13 cellular contexts compared by ENCODE assay signal in the genomic region with DNA sequence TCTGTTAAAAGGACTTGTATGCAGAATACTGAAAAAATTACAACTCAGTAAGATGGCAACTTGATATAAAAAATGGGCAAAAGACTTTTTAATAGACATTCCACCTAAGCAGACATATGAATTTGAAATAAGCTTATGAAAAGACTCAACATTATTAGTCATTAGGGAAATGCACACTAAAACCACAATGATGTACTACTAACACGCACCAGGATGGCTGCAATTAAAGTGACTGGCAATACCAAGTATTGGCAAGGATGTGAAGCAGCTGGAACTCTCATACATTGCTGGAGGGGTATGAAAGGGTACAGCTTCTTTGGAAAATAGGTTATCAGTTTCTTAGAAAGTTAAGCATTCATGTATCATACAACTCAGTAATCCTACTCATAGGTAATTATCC. TPM values are rescaled to one million over a fixed set of nuclear protein-coding genes. Genes with fewer than 3 reads are reported as not detected.
A peak's percentile ranks its signal among the peaks of the same experiment; 100 is the strongest.
DNase-seq lines count a peak whose midpoint lies in the region; ATAC-seq and TF ChIP-seq lines count a peak whose summit lies in the region.
"Had no signal": no experiment of that assay in that cellular context is flagged by ENCODE, and none has a peak within 500 bp of the region (broad histone marks: within the 10 kb centered on the region; RNA-seq: fewer than 3 reads in every experiment).

No MANE protein-coding gene starts in this region.

- ATAC-seq in stimulated activated effector memory CD8-positive, alpha-beta T cell treated with anti-CD3 and anti-CD28 coated beads, Interleukin-12 subunit alpha, Interleukin-12 subunit beta, amount 100 ng/mL, for 72 hours: peak; percentile 79

- TF ChIP-seq CTCF in chondrocyte (IDR thresholded peaks at IDR 0.05): no peak

- no peaks in the 10 kb centered on the region for H3K9me3 Mint-ChIP-seq in activated T-cell treated with anti-CD3 and anti-CD28 coated beads, Interleukin-2, amount 50 U/mL, for 24 hours
- H3K9me3 Mint-ChIP-seq in chondrocyte (ENCODE audit: low read depth): peaks cover 6% of the 10 kb centered on the region
- no peaks in the 10 kb centered on the region for H3K9me3 Mint-ChIP-seq in stimulated activated effector memory CD8-positive, alpha-beta T cell treated with anti-CD3 and anti-CD28 coated beads, Interleukin-12 subunit alpha, Interleukin-12 subunit beta, amount 100 ng/mL, for 72 hours

- H3K4me1 Mint-ChIP-seq in activated T-cell treated with anti-CD3 and anti-CD28 coated beads, Interleukin-2, amount 50 U/mL, for 24 hours (ENCODE audit: low read depth): peaks cover 45% of the 10 kb centered on the region
- H3K4me1 Mint-ChIP-seq in chondrocyte (ENCODE audit: low read depth): peaks cover 25% of the 10 kb centered on the region
- H3K4me1 Mint-ChIP-seq in stimulated activated effector memory CD8-positive, alpha-beta T cell treated with anti-CD3 and anti-CD28 coated beads, Interleukin-12 subunit alpha, Interleukin-12 subunit beta, amount 100 ng/mL, for 72 hours: peaks cover 40% of the 10 kb centered on the region

- peaks cover 17% of the 10 kb centered on the region for H3K36me3 Mint-ChIP-seq in activated T-cell treated with anti-CD3 and anti-CD28 coated beads, Interleukin-2, amount 50 U/mL, for 24 hours (ENCODE audit: low read depth)
- H3K36me3 Mint-ChIP-seq in chondrocyte (ENCODE audit: low read depth): peaks cover under 1% of the 10 kb centered on the region
- H3K36me3 Mint-ChIP-seq in stimulated activated effector memory CD8-positive, alpha-beta T cell treated with anti-CD3 and anti-CD28 coated beads, Interleukin-12 subunit alpha, Interleukin-12 subunit beta, amount 100 ng/mL, for 72 hours: peaks cover 61% of the 10 kb centered on the region

- H3K27me3 Mint-ChIP-seq in activated T-cell treated with anti-CD3 and anti-CD28 coated beads, Interleukin-2, amount 50 U/mL, for 24 hours: no peaks in the 10 kb centered on the region
- H3K27me3 Mint-ChIP-seq in chondrocyte (ENCODE audit: low read depth): no peaks in the 10 kb centered on the region

- peak overlapping the region; percentile 15 for H3K4me3 Mint-ChIP-seq in activated T-cell treated with anti-CD3 and anti-CD28 coated beads, Interleukin-2, amount 50 U/mL, for 24 hours
- no peak overlapping the region for H3K4me3 Mint-ChIP-seq in chondrocyte (ENCODE audit: unreplicated experiment)
- H3K4me3 Mint-ChIP-seq in stimulated activated effector memory CD8-positive, alpha-beta T cell treated with anti-CD3 and anti-CD28 coated beads, Interleukin-12 subunit alpha, Interleukin-12 subunit beta, amount 100 ng/mL, for 72 hours: peak overlapping the region; percentile 52
- H3K4me3 Mint-ChIP-seq: H9 had no signal

- no peak for DNase-seq in activated T-cell treated with anti-CD3 and anti-CD28 coated beads, Interleukin-2, amount 50 U/mL, for 24 hours
- no peak for DNase-seq in activated T-cell treated with anti-CD3 and anti-CD28 coated beads, Interleukin-2, amount 50 U/mL, for 48 hours
- DNase-seq in LHCN-M2 (ENCODE audit: low read depth) (peak; percentile 94), chondrocyte (ENCODE audit: low spot score) (no peak), NCI-H1092 (lab: John Stamatoyannopoulos, UW) (no peak), NOMO-1 treated with DMSO at 0.1 percent for 48 hours (lab: John Stamatoyannopoulos, UW; ENCODE audit: unreplicated experiment) (no peak), hypothalamus (lab: John Stamatoyannopoulos, UW) (no peak)
- no peak for DNase-seq in stimulated activated effector memory CD8-positive, alpha-beta T cell treated with anti-CD3 and anti-CD28 coated beads, Interleukin-12 subunit alpha, Interleukin-12 subunit beta, amount 100 ng/mL, for 72 hours (ENCODE audit: low spot score in 2 of 2)
- DNase-seq: activated naive CD4-positive, alpha-beta T cell; effector CD8-positive, alpha-beta T cell; H9; Kasumi-1; RPMI8226 had no signal

- H3K27ac Mint-ChIP-seq in activated T-cell treated with anti-CD3 and anti-CD28 coated beads, Interleukin-2, amount 50 U/mL, for 24 hours: peak overlapping the region; percentile 92
- peak overlapping the region; percentile 46 for H3K27ac Mint-ChIP-seq in chondrocyte (ENCODE audit: unreplicated experiment)
- H3K27ac Mint-ChIP-seq in stimulated activated effector memory CD8-positive, alpha-beta T cell treated with anti-CD3 and anti-CD28 coated beads, Interleukin-12 subunit alpha, Interleukin-12 subunit beta, amount 100 ng/mL, for 72 hours: peak overlapping the region; percentile 87
- H3K27ac Mint-ChIP-seq: H9 had no signal

RNA-seq across cellular contexts. Expression of gene ENOSF1, which starts 3.2 kb away (rescaled TPM):
- total RNA-seq in LHCN-M2 (2014; rRNA removed) (25.8 and 26.2 TPM in 2 replicates), chondrocyte (15.8 to 25.6 TPM (median 16.7 TPM) in 3 replicates)
- 9.1 TPM for polyA plus RNA-seq in LHCN-M2 (2012)

RNA-seq across cellular contexts. Expression of gene TYMS, which starts 58.2 kb away (rescaled TPM):
- total RNA-seq in LHCN-M2 (2014; rRNA removed) (49.4 and 72.3 TPM in 2 replicates), chondrocyte (24.7 to 49.5 TPM (median 25.1 TPM) in 3 replicates)
- 152 TPM for polyA plus RNA-seq in LHCN-M2 (2012)
